9 cellular contexts compared by ENCODE assay signal in the genomic region with DNA sequence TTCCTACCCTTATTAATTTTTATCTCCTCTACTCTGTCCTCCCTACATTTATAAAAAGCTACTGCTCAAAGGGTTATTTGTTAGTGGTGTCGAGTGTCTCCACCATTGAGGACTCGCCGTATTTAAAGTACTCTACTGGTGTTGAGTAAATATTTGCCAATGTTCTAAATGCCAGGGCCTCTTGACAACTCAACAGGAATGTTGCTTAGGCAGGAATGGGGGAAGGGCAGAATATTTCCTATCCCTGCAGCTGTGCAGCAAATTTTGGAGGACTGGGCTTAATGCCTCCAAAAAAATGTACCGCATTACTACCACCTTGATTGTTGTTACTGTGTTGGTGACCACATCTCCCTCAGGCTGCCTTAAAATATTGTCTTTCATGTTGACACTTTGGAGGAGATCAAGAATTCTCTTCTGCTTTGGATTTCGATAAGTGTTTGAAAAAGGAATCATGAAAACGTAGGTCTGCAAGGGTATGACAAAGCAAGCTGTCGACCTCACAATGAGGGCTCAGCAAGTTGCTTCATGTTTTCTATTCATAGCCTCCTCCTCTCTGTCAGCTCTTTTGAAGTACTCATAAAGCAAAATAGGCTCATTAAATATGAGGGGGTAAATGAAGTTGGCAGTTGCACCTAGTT.
A peak's percentile ranks its signal among the peaks of the same experiment; 100 is the strongest.
DNase-seq lines count a peak whose midpoint lies in the region; ATAC-seq and TF ChIP-seq lines count a peak whose summit lies in the region.
"Had no signal": no experiment of that assay in that cellular context is flagged by ENCODE, and none has a peak within 500 bp of the region (broad histone marks: within the 10 kb centered on the region; RNA-seq: fewer than 3 reads in every experiment).

No MANE protein-coding gene starts in this region.

- H3K9me3 ChIP-seq in heart left ventricle (no peaks in the 10 kb centered on the region), stomach (no peaks in the 10 kb centered on the region), vagina (no peaks in the 10 kb centered on the region)
- H3K9me3 ChIP-seq: ascending aorta had no signal

- H3K4me3 ChIP-seq in LNCaP clone FGC (ENCODE audit: low read depth, low read length) (no peak overlapping the region), heart left ventricle (no peak overlapping the region), stomach (no peak overlapping the region), vagina (no peak overlapping the region)
- H3K4me3 ChIP-seq: ascending aorta had no signal

- DNase-seq in LNCaP clone FGC (ENCODE audit: low read depth) (peak; percentile 78), NOMO-1 treated with DMSO at 0.1 percent for 48 hours (lab: John Stamatoyannopoulos, UW; ENCODE audit: unreplicated experiment) (peak; percentile 71), heart left ventricle (no peak), stomach (peak; percentile 54), amniotic stem cell (lab: John Stamatoyannopoulos, UW) (no peak), vagina (ENCODE audit: extremely low spot score in 2 of 2) (no peak), inferior parietal cortex (ENCODE audit: extremely low spot score) (no peak)
- no peak for DNase-seq in activated naive CD4-positive, alpha-beta T cell treated with anti-CD3 and anti-CD28 coated beads, Interleukin-2, amount 10 ng/mL, durations not matched to agents 7 days and 5 days

- no peaks in the 10 kb centered on the region for H3K27me3 Mint-ChIP-seq in activated naive CD4-positive, alpha-beta T cell treated with anti-CD3 and anti-CD28 coated beads, Interleukin-2, amount 10 ng/mL, durations not matched to agents 7 days and 5 days

- 36 to 48% (median 42%) methylated on average over 7 of the region's 7 CpGs for WGBS in heart left ventricle, 4 donors
- 13 to 33% (median 22%) methylated on average over 7 of the region's 7 CpGs for WGBS in stomach, 5 donors

- CTCF ChIA-PET in activated naive CD4-positive, alpha-beta T cell treated with anti-CD3 and anti-CD28 coated beads, Interleukin-2, amount 10 ng/mL, durations not matched to agents 7 days and 5 days (lab: Charles Lee), result no interaction called here

- peak; percentile 52 to 83 (median 78) for ATAC-seq in heart left ventricle

- H3K36me3 Mint-ChIP-seq in activated naive CD4-positive, alpha-beta T cell treated with anti-CD3 and anti-CD28 coated beads, Interleukin-2, amount 10 ng/mL, durations not matched to agents 7 days and 5 days, result no peaks in the 10 kb centered on the region

- H3K4me1 ChIP-seq in heart left ventricle, result peaks cover 0 to 10% (median 0%) of the 10 kb centered on the region in 12 donors
- H3K4me1 ChIP-seq in stomach, result peaks cover 22 to 48% (median 35%) of the 10 kb centered on the region in 4 donors
- peaks cover 20% of the 10 kb centered on the region for H3K4me1 ChIP-seq in vagina

- H3K27ac Mint-ChIP-seq in activated naive CD4-positive, alpha-beta T cell treated with anti-CD3 and anti-CD28 coated beads, Interleukin-2, amount 10 ng/mL, durations not matched to agents 7 days and 5 days, result no peak overlapping the region

- no peaks in the 10 kb centered on the region for H3K36me3 ChIP-seq in heart left ventricle
- H3K36me3 ChIP-seq in stomach, result no peaks in the 10 kb centered on the region
- H3K36me3 ChIP-seq in vagina, result no peaks in the 10 kb centered on the region
- H3K36me3 ChIP-seq: ascending aorta had no signal

- intact Hi-C loops in heart left ventricle (cut with DNase I), result no loop called here
- intact Hi-C loops in stomach (cut with DNase I; ENCODE audit: low total_unique reads), result no loop called here
- intact Hi-C loops in vagina (cut with DNase I), result no loop called here

- TF ChIP-seq POLR2A in heart left ventricle (IDR thresholded peaks at IDR 0.05) (no peak), stomach (IDR thresholded peaks at IDR 0.05) (no peak), vagina (IDR thresholded peaks at IDR 0.05) (no peak)

- peak overlapping the region in 4 of 12 donors; percentile 4 to 35 (median 18) for H3K27ac ChIP-seq in heart left ventricle
- H3K27ac ChIP-seq in stomach, result peak overlapping the region; percentile 36 to 72 (median 67)
- no peak overlapping the region for H3K27ac ChIP-seq in vagina
- H3K27ac ChIP-seq: ascending aorta had no signal

- no peak for TF ChIP-seq EP300 in stomach (IDR thresholded peaks at IDR 0.05)

- TF ChIP-seq CTCF in LNCaP clone FGC (IDR thresholded peaks at IDR 0.05; ENCODE audit: control insufficient read depth, extremely low read depth, insufficient read depth) (no peak), heart left ventricle (IDR thresholded peaks at IDR 0.05) (no peak), stomach (IDR thresholded peaks at IDR 0.05) (no peak), vagina (IDR thresholded peaks at IDR 0.05) (no peak)

- H3K27me3 ChIP-seq in heart left ventricle, result no peaks in the 10 kb centered on the region
- no peaks in the 10 kb centered on the region for H3K27me3 ChIP-seq in stomach
- H3K27me3 ChIP-seq in vagina, result no peaks in the 10 kb centered on the region
- H3K27me3 ChIP-seq: ascending aorta had no signal

- no peaks in the 10 kb centered on the region for H3K4me1 Mint-ChIP-seq in activated naive CD4-positive, alpha-beta T cell treated with anti-CD3 and anti-CD28 coated beads, Interleukin-2, amount 10 ng/mL, durations not matched to agents 7 days and 5 days

- peaks cover 2% of the 10 kb centered on the region for H3K9me3 Mint-ChIP-seq in activated naive CD4-positive, alpha-beta T cell treated with anti-CD3 and anti-CD28 coated beads, Interleukin-2, amount 10 ng/mL, durations not matched to agents 7 days and 5 days

- H3K4me3 Mint-ChIP-seq in activated naive CD4-positive, alpha-beta T cell treated with anti-CD3 and anti-CD28 coated beads, Interleukin-2, amount 10 ng/mL, durations not matched to agents 7 days and 5 days, result no peak overlapping the region

Comparison
In these comparisons a context has a peak if more than half of its experiments do, and no peak if none do; other contexts are left out.
1. DNase-seq: peak in LNCaP clone FGC (single experiment), NOMO-1 treated with DMSO at 0.1 percent for 48 hours (single experiment) and stomach (single experiment); none in heart left ventricle (0 of 5), amniotic stem cell (single experiment), vagina (0 of 2), activated naive CD4-positive, alpha-beta T cell treated with anti-CD3 and anti-CD28 coated beads, Interleukin-2, amount 10 ng/mL, durations not matched to agents 7 days and 5 days (single experiment) and inferior parietal cortex (single experiment).